Comparison of ENCODE assay signal across 27 cellular contexts in the genomic region with DNA sequence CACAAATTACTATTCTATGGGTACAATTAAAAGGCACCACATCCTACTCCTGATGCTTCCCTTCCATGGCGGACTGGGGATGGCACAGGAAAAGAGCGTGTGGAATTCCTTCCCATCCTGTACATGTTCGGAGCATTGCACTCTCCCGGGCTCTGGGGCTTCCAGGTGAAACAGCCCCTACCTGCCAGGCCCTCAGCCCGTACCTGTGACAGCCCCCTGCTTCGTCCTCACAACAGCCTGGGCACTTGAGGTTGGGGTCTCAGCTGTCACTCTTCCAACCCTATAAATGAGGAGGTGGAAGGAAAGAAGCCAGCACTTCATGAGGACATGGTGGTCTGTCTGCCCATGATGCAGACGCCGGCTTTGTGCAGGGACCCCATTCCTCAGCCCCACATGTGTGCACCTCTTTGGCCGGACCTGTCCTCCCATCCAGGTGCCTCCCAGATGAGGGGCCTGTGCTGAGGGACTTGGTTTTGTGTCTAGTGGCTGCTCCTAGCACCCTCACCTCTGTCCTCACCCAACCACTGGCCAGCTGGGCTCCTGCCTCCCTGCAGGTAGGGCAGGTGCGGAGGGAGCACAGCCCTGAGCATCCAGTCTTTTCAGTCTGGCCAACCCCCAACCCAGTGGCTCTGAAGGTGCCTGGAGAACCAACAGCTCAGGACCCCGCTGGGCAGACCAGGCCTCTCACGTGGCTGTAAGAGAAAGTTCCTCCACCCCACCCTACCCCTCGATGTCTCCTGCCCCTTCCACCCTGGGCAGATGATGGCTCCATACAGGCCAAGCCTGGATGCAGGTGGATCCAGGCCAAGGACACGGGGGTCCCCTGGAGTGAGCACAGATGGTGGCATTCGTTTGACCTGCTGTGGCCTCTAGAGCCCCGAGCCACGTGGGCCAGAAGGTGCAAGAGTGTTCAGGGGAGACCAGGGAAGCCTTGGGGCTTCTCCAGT. TPM values are rescaled to one million over a fixed set of nuclear protein-coding genes. Genes with fewer than 3 reads are reported as not detected.
A peak's percentile ranks its signal among the peaks of the same experiment; 100 is the strongest.
DNase-seq lines count a peak whose midpoint lies in the region; ATAC-seq and TF ChIP-seq lines count a peak whose summit lies in the region.
"Had no signal": no experiment of that assay in that cellular context is flagged by ENCODE, and none has a peak within 500 bp of the region (broad histone marks: within the 10 kb centered on the region; RNA-seq: fewer than 3 reads in every experiment).

No MANE protein-coding gene starts in this region.

- H3K9me3 ChIP-seq in OCI-LY7 (ENCODE audit: low read length): no peaks in the 10 kb centered on the region
- no peaks in the 10 kb centered on the region for H3K9me3 ChIP-seq in lower lobe of right lung
- no peaks in the 10 kb centered on the region for H3K9me3 ChIP-seq in upper lobe of left lung
- H3K9me3 ChIP-seq: MG63, neutrophil, psoas muscle had no signal

- POLR2A ChIA-PET in OCI-LY7 (lab: Charles Lee): no interaction called here

- H4K20me1 ChIP-seq in OCI-LY7 (ENCODE audit: insufficient read depth, low read length): no peaks in the 10 kb centered on the region

- H3K79me2 ChIP-seq in OCI-LY7 (ENCODE audit: insufficient read depth, low read depth, low read length): no peaks in the 10 kb centered on the region

- DNase-seq in SHP77 treated with DMSO at 0.1 percent for 48 hours (lab: John Stamatoyannopoulos, UW): peak; percentile 18
- DNase-seq in SHP77 (lab: John Stamatoyannopoulos, UW): no peak
- no peak for DNase-seq in OCI-LY7 (ENCODE audit: low spot score)
- DNase-seq in lower lobe of right lung: peak; percentile 39
- DNase-seq in upper lobe of left lung: no peak
- DNase-seq in sciatic nerve (ENCODE audit: low spot score): no peak
- DNase-seq in SKM-1 treated with dmso at 0.1 percent for 144 hours (lab: John Stamatoyannopoulos, UW; ENCODE audit: unreplicated experiment): no peak
- DNase-seq in foreskin melanocyte: no peak
- DNase-seq: 8988T; activated CD4-positive, alpha-beta T cell treated with anti-CD3 and anti-CD28 coated beads, Interleukin-2, amount 10 ng/mL, durations not matched to agents 24 days and 14 days; activated naive CD4-positive, alpha-beta T cell treated with anti-CD3 and anti-CD28 coated beads for 36 hours; activated T-cell treated with anti-CD3 and anti-CD28 coated beads, Interleukin-2, amount 50 U/mL, for 72 hours; amniotic stem cell; brain microvascular endothelial cell; effector CD4-positive, alpha-beta T cell; KG1; MG63; NCI-H82; OCI-M1; T1000; trophoblast cell had no signal

- H3K4me1 ChIP-seq in OCI-LY7 (ENCODE audit: insufficient read depth, low read length, poor library complexity, severe bottlenecking) (peaks cover 43% of the 10 kb centered on the region), lower lobe of right lung (peaks cover 74% of the 10 kb centered on the region), upper lobe of left lung (peaks cover 50 to 59% (median 56%) of the 10 kb centered on the region in 4 donors)

- TF ChIP-seq POLR2A in upper lobe of left lung (IDR thresholded peaks at IDR 0.05): no peak

- H3K4me2 ChIP-seq in OCI-LY7 (ENCODE audit: low read length): peak overlapping the region; percentile 39; the same call in 1 of the 2 replicates

- H2AFZ ChIP-seq in OCI-LY7 (ENCODE audit: low read length): no peak overlapping the region

- H3K36me3 ChIP-seq in OCI-LY7 (ENCODE audit: insufficient read depth, low read length): no peaks in the 10 kb centered on the region
- H3K36me3 ChIP-seq in lower lobe of right lung: no peaks in the 10 kb centered on the region
- H3K36me3 ChIP-seq in upper lobe of left lung: no peaks in the 10 kb centered on the region
- H3K36me3 ChIP-seq: brain microvascular endothelial cell, MG63, neutrophil had no signal

- TF ChIP-seq CTCF in OCI-LY7 (conservative IDR thresholded peaks at IDR 0.05; ENCODE audit: low read length) (no peak), lower lobe of right lung (IDR thresholded peaks at IDR 0.05) (no peak), upper lobe of left lung (IDR thresholded peaks at IDR 0.05) (no peak)

- H3K4me3 ChIP-seq in OCI-LY7 (ENCODE audit: low read depth, low read length, poor library complexity, severe bottlenecking) (no peak overlapping the region), lower lobe of right lung (no peak overlapping the region), upper lobe of left lung (no peak overlapping the region)
- H3K4me3 ChIP-seq: MG63, psoas muscle, skin epidermis had no signal

- intact Hi-C loops in OCI-LY7 (cut with micrococcal nuclease; ENCODE audit: unreplicated experiment) (no loop called here), lower lobe of right lung (cut with DNase I) (loop anchor here (10.0 kb wide), 1 partner anchor 114 kb away; no protein-coding TSS in a partner anchor), sciatic nerve (cut with DNase I) (no loop called here)

- WGBS in upper lobe of left lung, 2 donors: 75 to 81% methylated on average over 8 to 17 of the region's 17 CpGs

- ATAC-seq in lower lobe of right lung: no peak
- ATAC-seq in upper lobe of left lung (ENCODE audit: low FRiP score in 2 of 2): no peak
- ATAC-seq in sciatic nerve: no peak
- ATAC-seq: activated T-cell treated with anti-CD3 and anti-CD28 coated beads, Interleukin-2, amount 50 U/mL, for 72 hours; psoas muscle had no signal

- no peak for TF ChIP-seq EP300 in upper lobe of left lung (IDR thresholded peaks at IDR 0.05)

- H3K27ac ChIP-seq in OCI-LY7 (ENCODE audit: low read depth, low read length, poor library complexity, severe bottlenecking): no peak overlapping the region
- H3K27ac ChIP-seq in lower lobe of right lung: peak overlapping the region; percentile 56
- H3K27ac ChIP-seq in upper lobe of left lung: peak overlapping the region in 3 of 4 donors; percentile 61 to 72 (median 70)
- H3K27ac ChIP-seq: brain microvascular endothelial cell, epithelial cell of prostate, neutrophil, psoas muscle had no signal

- no peaks in the 10 kb centered on the region for H3K9me2 ChIP-seq in OCI-LY7 (ENCODE audit: insufficient read depth, low read length)

- CTCF ChIA-PET in OCI-LY7 (lab: Charles Lee; ENCODE audit: unreplicated experiment): no interaction called here

- H3K27me3 ChIP-seq in lower lobe of right lung (ENCODE audit: low read depth) (no peaks in the 10 kb centered on the region), upper lobe of left lung (no peaks in the 10 kb centered on the region)
- H3K27me3 ChIP-seq: brain microvascular endothelial cell, MG63 had no signal

- no TSS peak for BruUV-seq in OCI-LY7 (replicated peaks; lab: Mats Ljungman, UMichigan)

RNA-seq across cellular contexts. Expression of a gene that starts 23.4 kb away (rescaled TPM):
- not detected in 2 replicates for total RNA-seq in OCI-LY7 (2014; rRNA removed; shearing (Covaris generic))
- total RNA-seq in OCI-LY7 (2022): not detected in 2 replicates
- total RNA-seq in lower lobe of right lung: 6.3 TPM
- 10 to 100 TPM in 2 of 6 donors, 1 to 10 TPM in 4; 5.2 to 15.6 (median 8.8) TPM for total RNA-seq in upper lobe of left lung
- total RNA-seq in sciatic nerve: not detected
- total RNA-seq: activated CD4-positive, alpha-beta T cell treated with anti-CD3 and anti-CD28 coated beads, Interleukin-2, amount 10 ng/mL, durations not matched to agents 24 days and 14 days; activated naive CD4-positive, alpha-beta T cell treated with anti-CD3 and anti-CD28 coated beads for 36 hours; activated T-cell treated with anti-CD3 and anti-CD28 coated beads, Interleukin-2, amount 50 U/mL, for 72 hours; CD4-positive, alpha-beta memory T cell; myocyte; psoas muscle had no signal

Comparison
In these comparisons a context has a peak if more than half of its experiments do, and no peak if none do; other contexts are left out.
1. DNase-seq: peak in SHP77 treated with DMSO at 0.1 percent for 48 hours (single experiment) and lower lobe of right lung (single experiment); none in SHP77 (0 of 2), OCI-LY7 (single experiment), upper lobe of left lung (0 of 2), sciatic nerve (single experiment), SKM-1 treated with dmso at 0.1 percent for 144 hours (single experiment) and foreskin melanocyte (single experiment).